In genomic region chr12:6946920-6947374, GRCh38 we compare ENCODE assay signal across 9 cellular contexts. TPM values are rescaled to one million over a fixed set of nuclear protein-coding genes. Genes with fewer than 3 reads are reported as not detected.
DNase-seq lines count a peak whose midpoint lies in the region; ATAC-seq, FAIRE-seq and TF ChIP-seq lines count a peak whose summit lies in the region.
"Had no signal": no experiment of that assay in that cellular context is flagged by ENCODE, and none has a peak within 500 bp of the region (broad histone marks: within the 10 kb centered on the region; RNA-seq: fewer than 3 reads in every experiment).

No MANE protein-coding gene starts in this region.

- H3K27ac Mint-ChIP-seq in HFFc6 (no peak overlapping the region), WTC11 (peak overlapping the region; percentile 77)

- H3K9me3 Mint-ChIP-seq in HFFc6 (peaks cover 9% of the 10 kb centered on the region; the same call in 1 of the 2 replicates), WTC11 (no peaks in the 10 kb centered on the region)

- H3K4me1 Mint-ChIP-seq in HFFc6 (ENCODE audit: low read depth) (peaks cover 39% of the 10 kb centered on the region), WTC11 (peaks cover 37% of the 10 kb centered on the region)

- H3K4me3 ChIP-seq in iPS DF 6.9 (ENCODE audit: low read length) (peak overlapping the region; percentile 50; the same call in 1 of the 2 replicates), smooth muscle cell (peak overlapping the region; percentile 44)

- CTCF ChIA-PET in WTC11 (lab: Charles Lee), result interaction anchor here (0.6 to 5.7 kb wide), 13 partner anchors 9 to 198 kb away, joined by 3 to 296 read pairs (median 21); partner anchors contain the start of genes C1RL, CDCA3, LPCAT3 and SPSB2

- H3K27ac ChIP-seq in iPS DF 6.9 (ENCODE audit: low read length) (no peak overlapping the region), smooth muscle cell (ENCODE audit: low read depth) (no peak overlapping the region)

- peak overlapping the region; percentile 71 for H3K4me2 ChIP-seq in smooth muscle cell

- H3K27me3 ChIP-seq in iPS DF 6.9 (ENCODE audit: control insufficient read depth, insufficient read depth, low read length) (no peaks in the 10 kb centered on the region), smooth muscle cell (ENCODE audit: low read depth) (no peaks in the 10 kb centered on the region)

- WGBS in iPS DF 6.9 (ENCODE audit: insufficient coverage, insufficient read length), result no CpG with 5 or more reads among the region's 8 CpGs
- WGBS in smooth muscle cell (ENCODE audit: low lambda C conversion rate), result 72% methylated on average over 8 of the region's 8 CpGs

- no peaks in the 10 kb centered on the region for H3K79me2 ChIP-seq in smooth muscle cell (ENCODE audit: low read depth)

- TF ChIP-seq POLR2A in H54 (IDR thresholded peaks at IDR 0.05; ENCODE audit: low read depth, low read length), result no peak

- H3K27me3 Mint-ChIP-seq in HFFc6 (ENCODE audit: insufficient read depth) (peaks cover 17% of the 10 kb centered on the region), WTC11 (ENCODE audit: low read depth) (no peaks in the 10 kb centered on the region)

- peaks cover 8% of the 10 kb centered on the region for H3F3A ChIP-seq in smooth muscle cell (ENCODE audit: low read depth)

- peaks cover 11% of the 10 kb centered on the region for H3K36me3 Mint-ChIP-seq in HFFc6 (ENCODE audit: low read depth)
- no peaks in the 10 kb centered on the region for H3K36me3 Mint-ChIP-seq in WTC11

- ATAC-seq in WTC11, result no peak
- no peak for ATAC-seq in GM19023 (IDR thresholded peaks at IDR 0.05; ENCODE audit: unreplicated experiment)

- H3K4me1 ChIP-seq in iPS DF 6.9 (ENCODE audit: control insufficient read depth, insufficient read depth, low read length), result peaks cover 5% of the 10 kb centered on the region
- peaks cover 10% of the 10 kb centered on the region for H3K4me1 ChIP-seq in smooth muscle cell (ENCODE audit: low read depth)

- FAIRE-seq in H54 (lab: Jason Lieb, UNC), result no peak
- FAIRE-seq: endometrium had no signal

- no peak overlapping the region for H3K9ac ChIP-seq in smooth muscle cell (ENCODE audit: low read depth)

- H3K9me3 ChIP-seq in iPS DF 6.9 (ENCODE audit: control insufficient read depth, insufficient read depth, low read length) (no peaks in the 10 kb centered on the region), smooth muscle cell (replicated peaks; ENCODE audit: low read depth) (no peaks in the 10 kb centered on the region)

- TF ChIP-seq CTCF in HFFc6 (IDR thresholded peaks at IDR 0.05) (no peak), WTC11 (IDR thresholded peaks at IDR 0.05) (no peak), smooth muscle cell (IDR thresholded peaks at IDR 0.05; ENCODE audit: borderline replicate concordance, insufficient read depth, poor library complexity, severe bottlenecking) (no peak)

- POLR2A ChIA-PET in WTC11 (lab: Charles Lee), result interaction anchor here (0.6 to 6.2 kb wide), 12 partner anchors 9 to 181 kb away, joined by 3 to 167 read pairs (median 8); partner anchors contain the start of genes C1RL, LPCAT3, PTMS and SPSB2

- H2AFZ ChIP-seq in smooth muscle cell (ENCODE audit: low read depth), result no peak overlapping the region

- no peak for DNase-seq in HFFc6
- no peak for DNase-seq in WTC11 (ENCODE audit: low spot score)
- no peak for DNase-seq in iPS DF 6.9 (ENCODE audit: low read depth, low spot score)
- DNase-seq in smooth muscle cell (lab: John Stamatoyannopoulos, UW; ENCODE audit: unreplicated experiment), result no peak
- no peak for DNase-seq in NCI-H2171 (lab: John Stamatoyannopoulos, UW)
- DNase-seq in H54 (ENCODE audit: insufficient read length, low spot score), result no peak

- H3K36me3 ChIP-seq in iPS DF 6.9 (ENCODE audit: control insufficient read depth, insufficient read depth, low read length), result no peaks in the 10 kb centered on the region
- no peaks in the 10 kb centered on the region for H3K36me3 ChIP-seq in smooth muscle cell (ENCODE audit: low read depth)

- H4K20me1 ChIP-seq in smooth muscle cell (ENCODE audit: low read depth), result peaks cover 6% of the 10 kb centered on the region

- H3K4me3 Mint-ChIP-seq in HFFc6 (peak overlapping the region; percentile 23; the same call in 1 of the 2 replicates), WTC11 (peak overlapping the region; percentile 98)

TF ChIP-seq in WTC11, 78 proteins besides CTCF, POLR2A, EP300 and RAD21:
- TF ChIP-seq NFE2L1 (CRISPR knock-in tag; IDR thresholded peaks at IDR 0.05) (peak; percentile 13; the same call in 1 of the 2 replicates), ZNF138 (CRISPR knock-in tag; conservative IDR thresholded peaks at IDR 0.05) (no peak)

RNA-seq across cellular contexts. Expression of gene C12orf57, which starts 3.1 kb away (rescaled TPM):
- total RNA-seq in HFFc6 (2021; fragmentation: NEBNext Ultra II Directional; extraction: Animal tissue kit (Norgen Biotek cat#: 25700)), result 100 to 1,000 TPM; 115 to 131 (median 123) TPM
- total RNA-seq in WTC11 (2021), result 158 to 181 TPM (median 172 TPM) in 3 replicates
- 433 and 494 TPM in 2 replicates for total RNA-seq in smooth muscle cell
- 360 and 397 TPM in 2 replicates for polyA plus RNA-seq in smooth muscle cell

RNA-seq across cellular contexts. Expression of gene RNU7-1, which starts 3.3 kb away (rescaled TPM):
- total RNA-seq in HFFc6 (2021; fragmentation: NEBNext Ultra II Directional; extraction: Animal tissue kit (Norgen Biotek cat#: 25700)), result not detected
- total RNA-seq in WTC11 (2021) (not detected in 3 replicates), smooth muscle cell (not detected in 2 replicates)
- not detected in 2 replicates for polyA plus RNA-seq in smooth muscle cell
- total RNA-seq: osteoblast had no signal

RNA-seq across cellular contexts. Expression of gene PTPN6, which starts 4.2 kb away (rescaled TPM):
- not detected for total RNA-seq in HFFc6 (2021; fragmentation: NEBNext Ultra II Directional; extraction: Animal tissue kit (Norgen Biotek cat#: 25700))
- total RNA-seq in WTC11 (2021) (27.1 to 34.7 TPM (median 34.5 TPM) in 3 replicates), smooth muscle cell (4.3 and 5.5 TPM in 2 replicates)
- polyA plus RNA-seq in smooth muscle cell, result 2.8 and 8.7 TPM in 2 replicates

RNA-seq across cellular contexts. Expression of gene ATN1, which starts 19.2 kb away (rescaled TPM):
- 100 to 1,000 TPM in 4 of 6 experiments, 10 to 100 TPM in 2; 96.8 to 120 (median 107) TPM for total RNA-seq in HFFc6 (2021; fragmentation: NEBNext Ultra II Directional; extraction: Animal tissue kit (Norgen Biotek cat#: 25700))
- total RNA-seq in WTC11 (2021) (80.0 to 87.1 TPM (median 80.5 TPM) in 3 replicates), smooth muscle cell (9.9 and 30.4 TPM in 2 replicates)
- polyA plus RNA-seq in smooth muscle cell, result 28.8 and 36.1 TPM in 2 replicates

RNA-seq across cellular contexts. Expression of gene PHB2, which starts 23.5 kb away (rescaled TPM):
- total RNA-seq in HFFc6 (2021; fragmentation: NEBNext Ultra II Directional; extraction: Animal tissue kit (Norgen Biotek cat#: 25700)), result 100 to 1,000 TPM; 160 to 198 (median 182) TPM
- total RNA-seq in WTC11 (2021) (350 to 397 TPM (median 352 TPM) in 3 replicates), smooth muscle cell (148 and 162 TPM in 2 replicates)
- polyA plus RNA-seq in smooth muscle cell, result 139 and 155 TPM in 2 replicates
